In genomic region chr2:96547751-96548161, GRCh38 we compare ENCODE assay signal across 1 cellular context.
TF ChIP-seq lines count a peak whose summit lies in the region.

No MANE protein-coding gene starts in this region.

TF ChIP-seq in IMR-90, 13 proteins besides CTCF, POLR2A, EP300 and RAD21:
- TF ChIP-seq ELK1 (IDR thresholded peaks at IDR 0.05; ENCODE audit: borderline replicate concordance, low read depth, low read length) (no peak), SMC3 (IDR thresholded peaks at IDR 0.05; ENCODE audit: low read depth, low read length) (no peak), CHD1 (IDR thresholded peaks at IDR 0.05; ENCODE audit: low read depth, low read length) (no peak), MAZ (IDR thresholded peaks at IDR 0.05; ENCODE audit: borderline replicate concordance, low read depth, low read length) (no peak)
